ENCODE assay signal across 22 cellular contexts in the genomic region with DNA sequence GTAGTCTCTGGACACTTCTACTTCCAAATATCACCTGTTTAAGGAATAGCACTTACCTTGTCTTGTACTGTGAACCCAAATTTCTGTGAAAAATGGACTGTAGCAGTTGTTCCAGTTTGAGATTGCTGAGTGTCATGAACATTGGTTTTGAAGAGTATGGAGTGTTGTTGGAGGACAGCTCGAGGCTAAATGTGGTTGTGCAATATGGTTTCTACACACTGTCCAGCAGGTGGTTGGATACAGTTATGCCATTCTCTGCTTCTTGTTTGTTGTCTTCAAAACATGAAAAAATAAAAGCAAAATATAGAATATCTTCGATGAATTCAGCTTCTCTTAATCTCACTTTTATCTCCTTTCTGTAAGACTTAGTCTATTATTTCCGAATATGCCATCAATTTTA.
DNase-seq lines count a peak whose midpoint lies in the region; ATAC-seq and TF ChIP-seq lines count a peak whose summit lies in the region.
"Had no signal": no experiment of that assay in that cellular context is flagged by ENCODE, and none has a peak within 500 bp of the region (broad histone marks: within the 10 kb centered on the region; RNA-seq: fewer than 3 reads in every experiment).

No MANE protein-coding gene starts in this region.

- H3K4me1 ChIP-seq in HEK293 (ENCODE audit: control insufficient read depth, insufficient read depth, low read length) (peaks cover 9% of the 10 kb centered on the region), adipocyte (ENCODE audit: control insufficient read depth, insufficient read depth, low read length) (peaks cover 94% of the 10 kb centered on the region), subcutaneous abdominal adipose tissue (ENCODE audit: control insufficient read depth in 5 of 5, insufficient read depth in 5 of 5, low read length in 5 of 5) (peaks cover 8 to 64% (median 57%) of the 10 kb centered on the region in 5 donors)

- POLR2A ChIA-PET in HEK293 (lab: Yijun Ruan, JAX): interaction anchor here (0.5 kb wide), 1 partner anchor 85 kb away, joined by 3 read pairs; no protein-coding TSS in a partner anchor

- H3K4me1 Mint-ChIP-seq in activated T-cell treated with anti-CD3 and anti-CD28 coated beads, Interleukin-2, amount 50 U/mL, for 4 hours (ENCODE audit: low read depth): no peaks in the 10 kb centered on the region
- H3K4me1 Mint-ChIP-seq: CD4-positive, alpha-beta memory T cell had no signal

- H3K36me3 ChIP-seq in HEK293 (ENCODE audit: control insufficient read depth in 2 of 2, insufficient read depth in 1 of 2, low read length in 2 of 2): no peaks in the 10 kb centered on the region
- peaks cover 12% of the 10 kb centered on the region for H3K36me3 ChIP-seq in adipocyte (ENCODE audit: control insufficient read depth, insufficient read depth, low read length, severe bottlenecking)
- peaks cover 0 to 5% (median 0%) of the 10 kb centered on the region in 5 donors for H3K36me3 ChIP-seq in subcutaneous abdominal adipose tissue (ENCODE audit: control insufficient read depth in 5 of 5, insufficient read depth in 5 of 5, low read length in 5 of 5)
- H3K36me3 ChIP-seq: BE2C had no signal

- H3K9me3 ChIP-seq in HEK293 (ENCODE audit: control insufficient read depth, insufficient read depth, low read depth, low read length): no peaks in the 10 kb centered on the region
- H3K9me3 ChIP-seq in adipocyte (ENCODE audit: control insufficient read depth, low read length): no peaks in the 10 kb centered on the region
- H3K9me3 ChIP-seq in subcutaneous abdominal adipose tissue (ENCODE audit: control insufficient read depth in 5 of 5, low read length in 5 of 5): no peaks in the 10 kb centered on the region
- H3K9me3 ChIP-seq: BE2C had no signal

- peak; percentile 80 for DNase-seq in adipocyte (ENCODE audit: low read depth)
- no peak for DNase-seq in fibroblast of the aortic adventitia (ENCODE audit: low read depth)
- DNase-seq in NCI-H2107 treated with DMSO at 0.1 percent for 48 hours (lab: John Stamatoyannopoulos, UW; ENCODE audit: unreplicated experiment): no peak
- DNase-seq in activated T-cell treated with anti-CD3 and anti-CD28 coated beads, Interleukin-2, amount 50 U/mL, for 4 hours: no peak
- DNase-seq in activated effector memory CD4-positive, alpha-beta T cell treated with Interleukin-2 at 50 U/mL for 16 hours: no peak
- no peak for DNase-seq in NCI-H2171 treated with DMSO at 0.1 percent for 48 hours (lab: John Stamatoyannopoulos, UW)
- DNase-seq: BE2C; Calu3; CD4-positive, alpha-beta memory T cell; DMS53; Kasumi-1; NCI-H1105 treated with DMSO at 0.1 percent for 48 hours; NCI-H187; NCI-H2171; NCI-H446 treated with DMSO at 0.1 percent for 48 hours; NK-92 treated with Interleukin-12 subunit alpha and Interleukin-12 subunit beta, amount 100 ng/mL, for 24 hours; OCI-M1; RPMI8226 had no signal

- CTCF ChIA-PET in HEK293 (lab: Yijun Ruan, JAX): interaction anchor here (0.6 to 1.4 kb wide), 3 partner anchors 83 to 86 kb away, joined by 3 to 6 read pairs (median 3); no protein-coding TSS in a partner anchor

- no peaks in the 10 kb centered on the region for H3K27me3 Mint-ChIP-seq in activated T-cell treated with anti-CD3 and anti-CD28 coated beads, Interleukin-2, amount 50 U/mL, for 4 hours (ENCODE audit: low read depth)

- no peak for ATAC-seq in activated T-cell treated with anti-CD3 and anti-CD28 coated beads, Interleukin-2, amount 50 U/mL, for 4 hours
- ATAC-seq: GM23338, HCT116 had no signal

- H3K27ac ChIP-seq in HEK293 (ENCODE audit: extremely low read depth, low read depth, low read length) (no peak overlapping the region), subcutaneous abdominal adipose tissue (ENCODE audit: low read depth, low read length) (peak overlapping the region; percentile 82)

- H3K4me3 Mint-ChIP-seq in activated T-cell treated with anti-CD3 and anti-CD28 coated beads, Interleukin-2, amount 50 U/mL, for 4 hours: no peak overlapping the region
- H3K4me3 Mint-ChIP-seq: CD4-positive, alpha-beta memory T cell; GM23338 had no signal

- H3K27me3 ChIP-seq in adipocyte (replicated peaks; ENCODE audit: control insufficient read depth, insufficient read depth, low read length): no peaks in the 10 kb centered on the region
- H3K27me3 ChIP-seq in subcutaneous abdominal adipose tissue (ENCODE audit: control insufficient read depth in 5 of 5, insufficient read depth in 4 of 5, low read length in 5 of 5): no peaks in the 10 kb centered on the region
- H3K27me3 ChIP-seq: BE2C had no signal

- H3K9ac ChIP-seq in adipocyte (ENCODE audit: low read length) (no peak overlapping the region), subcutaneous abdominal adipose tissue (ENCODE audit: low read length in 5 of 5) (no peak overlapping the region)

- H3K36me3 Mint-ChIP-seq in activated T-cell treated with anti-CD3 and anti-CD28 coated beads, Interleukin-2, amount 50 U/mL, for 4 hours (ENCODE audit: insufficient read depth): no peaks in the 10 kb centered on the region
- H3K36me3 Mint-ChIP-seq: CD4-positive, alpha-beta memory T cell had no signal

- H3K4me3 ChIP-seq in HEK293 (ENCODE audit: low read depth, low read length): no peak overlapping the region
- no peak overlapping the region for H3K4me3 ChIP-seq in adipocyte (ENCODE audit: low read length)
- no peak overlapping the region for H3K4me3 ChIP-seq in fibroblast of the aortic adventitia (ENCODE audit: low read depth, low read length)
- H3K4me3 ChIP-seq in subcutaneous abdominal adipose tissue (ENCODE audit: low read depth in 1 of 5, low read length in 5 of 5): no peak overlapping the region
- H3K4me3 ChIP-seq: GM23338 had no signal

- no peaks in the 10 kb centered on the region for H3K9me3 Mint-ChIP-seq in activated T-cell treated with anti-CD3 and anti-CD28 coated beads, Interleukin-2, amount 50 U/mL, for 4 hours
- H3K9me3 Mint-ChIP-seq: CD4-positive, alpha-beta memory T cell; GM23338 had no signal

- TF ChIP-seq CTCF in HEK293 (tag by site-specific recombination; IDR thresholded peaks at IDR 0.05): no peak
- TF ChIP-seq CTCF in fibroblast of the aortic adventitia (IDR thresholded peaks at IDR 0.05; ENCODE audit: insufficient read depth, low read length): peak; percentile 18

TF ChIP-seq in HEK293, 187 proteins besides CTCF, POLR2A, EP300 and RAD21:
- TF ChIP-seq SCRT2 (tag by site-specific recombination; IDR thresholded peaks at IDR 0.05) (peak; percentile 34; the same call in 1 of the 2 replicates), ZXDB (tag by site-specific recombination; IDR thresholded peaks at IDR 0.05) (no peak), ZNF16 (tag by site-specific recombination; IDR thresholded peaks at IDR 0.05; ENCODE audit: low read depth) (no peak), ZNF585B (tag by site-specific recombination; IDR thresholded peaks at IDR 0.05) (no peak)
